ENCODE assay signal across 12 cellular contexts in the genomic region with DNA sequence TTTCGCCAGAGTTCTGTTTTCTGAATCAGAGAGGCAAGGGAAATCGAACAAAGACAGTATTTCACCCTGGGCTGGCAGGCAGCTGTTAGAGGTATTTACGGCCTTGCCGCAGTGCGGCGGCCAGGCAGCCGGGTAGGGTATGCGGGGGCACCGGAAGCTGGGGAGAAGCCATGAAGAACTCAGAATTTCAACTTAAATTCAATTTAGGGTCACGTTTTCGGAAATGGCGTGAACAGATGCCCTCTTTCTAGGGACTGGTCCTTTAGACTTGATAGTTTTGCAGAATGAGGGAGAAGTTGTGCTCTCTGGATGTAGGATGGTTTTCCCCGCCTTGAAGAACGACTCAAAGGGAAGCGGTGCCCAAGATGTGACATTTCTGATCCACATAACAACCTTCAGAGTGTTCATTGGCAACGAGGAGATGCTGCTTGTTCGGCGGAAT. TPM values are rescaled to one million over a fixed set of nuclear protein-coding genes. Genes with fewer than 3 reads are reported as not detected.
A peak's percentile ranks its signal among the peaks of the same experiment; 100 is the strongest.
DNase-seq lines count a peak whose midpoint lies in the region; ATAC-seq and TF ChIP-seq lines count a peak whose summit lies in the region.
"Had no signal": no experiment of that assay in that cellular context is flagged by ENCODE, and none has a peak within 500 bp of the region (broad histone marks: within the 10 kb centered on the region; RNA-seq: fewer than 3 reads in every experiment).

No MANE protein-coding gene starts in this region.

- peaks cover 18% of the 10 kb centered on the region for H3K4me1 Mint-ChIP-seq in activated T-cell treated with anti-CD3 and anti-CD28 coated beads, Interleukin-2, amount 50 U/mL, for 4 hours (ENCODE audit: low read depth)

- H3K9ac ChIP-seq in adipocyte (ENCODE audit: low read length): peak overlapping the region; percentile 96

- no peak for TF ChIP-seq CTCF in thoracic aorta (IDR thresholded peaks at IDR 0.05)

- H3K27ac ChIP-seq in thoracic aorta: no peak overlapping the region

- no peak for ATAC-seq in activated T-cell treated with anti-CD3 and anti-CD28 coated beads, Interleukin-2, amount 50 U/mL, for 4 hours
- ATAC-seq in thoracic aorta (ENCODE audit: insufficient number of reproducible peaks, low FRiP score, low read depth) (no peak), sciatic nerve (no peak), HG02981 (IDR thresholded peaks at IDR 0.05; ENCODE audit: unreplicated experiment) (no peak)

- H3K4me3 ChIP-seq in adipocyte (ENCODE audit: low read length): peak overlapping the region; percentile 86
- H3K4me3 ChIP-seq in thoracic aorta: peak overlapping the region; percentile 71

- peaks cover 2% of the 10 kb centered on the region for H3K36me3 Mint-ChIP-seq in activated T-cell treated with anti-CD3 and anti-CD28 coated beads, Interleukin-2, amount 50 U/mL, for 4 hours (ENCODE audit: insufficient read depth)

- peaks cover 47% of the 10 kb centered on the region for H3K4me1 ChIP-seq in adipocyte (ENCODE audit: control insufficient read depth, insufficient read depth, low read length)
- H3K4me1 ChIP-seq in thoracic aorta (ENCODE audit: control insufficient read depth in 1 of 2, low read depth in 2 of 2): peaks cover 11 to 25% of the 10 kb centered on the region in 2 donors

- no peak overlapping the region for H3K4me3 Mint-ChIP-seq in activated T-cell treated with anti-CD3 and anti-CD28 coated beads, Interleukin-2, amount 50 U/mL, for 4 hours
- H3K4me3 Mint-ChIP-seq: activated CD4-positive, alpha-beta memory T cell treated with anti-CD3 and anti-CD28 coated beads, Interleukin-2, amount 10 ng/mL, durations not matched to agents 7 days and 5 days had no signal

- peak; percentile 20 to 25 for DNase-seq in activated T-cell treated with anti-CD3 and anti-CD28 coated beads, Interleukin-2, amount 50 U/mL, for 48 hours
- DNase-seq in activated T-cell treated with anti-CD3 and anti-CD28 coated beads, Interleukin-2, amount 50 U/mL, for 4 hours: no peak
- DNase-seq in adipocyte (ENCODE audit: low read depth): no peak
- peak; percentile 64 for DNase-seq in mesenteric fat pad (ENCODE audit: low spot score)
- no peak for DNase-seq in thoracic aorta (ENCODE audit: low spot score)
- no peak for DNase-seq in sciatic nerve (ENCODE audit: low spot score)
- DNase-seq in activated CD4-positive, CD25-positive, alpha-beta regulatory T cell treated with anti-CD3 and anti-CD28 coated beads, Interleukin-2, amount 50 U/mL, for 72 hours: no peak
- DNase-seq: activated CD4-positive, alpha-beta memory T cell treated with anti-CD3 and anti-CD28 coated beads, Interleukin-2, amount 10 ng/mL, durations not matched to agents 7 days and 5 days; erythroblast; NCI-H1105 had no signal

- H3K9me3 Mint-ChIP-seq in activated T-cell treated with anti-CD3 and anti-CD28 coated beads, Interleukin-2, amount 50 U/mL, for 4 hours: peaks cover 4% of the 10 kb centered on the region
- H3K9me3 Mint-ChIP-seq: activated CD4-positive, alpha-beta memory T cell treated with anti-CD3 and anti-CD28 coated beads, Interleukin-2, amount 10 ng/mL, durations not matched to agents 7 days and 5 days had no signal

- peaks cover 92% of the 10 kb centered on the region for H3K27me3 Mint-ChIP-seq in activated T-cell treated with anti-CD3 and anti-CD28 coated beads, Interleukin-2, amount 50 U/mL, for 4 hours (ENCODE audit: low read depth)

- H3K9me3 ChIP-seq in adipocyte (ENCODE audit: control insufficient read depth, low read length) (no peaks in the 10 kb centered on the region), thoracic aorta (no peaks in the 10 kb centered on the region)

- no peaks in the 10 kb centered on the region for H3K36me3 ChIP-seq in adipocyte (ENCODE audit: control insufficient read depth, insufficient read depth, low read length, severe bottlenecking)
- H3K36me3 ChIP-seq in thoracic aorta: no peaks in the 10 kb centered on the region

- H3K27me3 ChIP-seq in adipocyte (replicated peaks; ENCODE audit: control insufficient read depth, insufficient read depth, low read length): no peaks in the 10 kb centered on the region
- H3K27me3 ChIP-seq in thoracic aorta (replicated peaks; ENCODE audit: insufficient read depth): no peaks in the 10 kb centered on the region

- intact Hi-C loops in sciatic nerve (cut with DNase I): loop anchor here (5.0 kb wide), 1 partner anchor 413 kb away; no protein-coding TSS in a partner anchor

RNA-seq across cellular contexts. Expression of a gene that starts 9.7 kb away (rescaled TPM):
- under 1 TPM in 1 of 3 donors, not detected in 2; 0.11 TPM for total RNA-seq in activated T-cell treated with anti-CD3 and anti-CD28 coated beads, Interleukin-2, amount 50 U/mL, for 4 hours
- total RNA-seq in mesenteric fat pad (13.3 TPM), thoracic aorta (10 to 100 TPM in 1 of 2 donors, 1 to 10 TPM in 1; 3.9 to 11.2 TPM), sciatic nerve (11.9 TPM)
- total RNA-seq: activated CD4-positive, alpha-beta memory T cell treated with anti-CD3 and anti-CD28 coated beads, Interleukin-2, amount 10 ng/mL, durations not matched to agents 7 days and 5 days had no signal

RNA-seq across cellular contexts. Expression of a gene that starts 12.2 kb away (rescaled TPM):
- not detected for total RNA-seq in activated T-cell treated with anti-CD3 and anti-CD28 coated beads, Interleukin-2, amount 50 U/mL, for 4 hours
- 4.1 TPM for total RNA-seq in mesenteric fat pad
- 1 to 10 TPM; 4.8 to 9.3 TPM for total RNA-seq in thoracic aorta
- total RNA-seq in sciatic nerve: 6.8 TPM
- total RNA-seq: activated CD4-positive, alpha-beta memory T cell treated with anti-CD3 and anti-CD28 coated beads, Interleukin-2, amount 10 ng/mL, durations not matched to agents 7 days and 5 days had no signal

RNA-seq across cellular contexts. Expression of a gene that starts 16.7 kb away (rescaled TPM):
- not detected for total RNA-seq in activated T-cell treated with anti-CD3 and anti-CD28 coated beads, Interleukin-2, amount 50 U/mL, for 4 hours
- total RNA-seq in mesenteric fat pad: 6.1 TPM
- 1 to 10 TPM in 1 of 2 donors, not detected in 1; 1.4 TPM for total RNA-seq in thoracic aorta
- total RNA-seq in sciatic nerve: 4.9 TPM
- total RNA-seq: activated CD4-positive, alpha-beta memory T cell treated with anti-CD3 and anti-CD28 coated beads, Interleukin-2, amount 10 ng/mL, durations not matched to agents 7 days and 5 days had no signal

RNA-seq across cellular contexts. Expression of a gene that starts 17.9 kb away (rescaled TPM):
- not detected for total RNA-seq in activated T-cell treated with anti-CD3 and anti-CD28 coated beads, Interleukin-2, amount 50 U/mL, for 4 hours
- total RNA-seq in mesenteric fat pad (5.3 TPM), thoracic aorta (1 to 10 TPM; 1.2 to 3.9 TPM), sciatic nerve (9.8 TPM)
- total RNA-seq: activated CD4-positive, alpha-beta memory T cell treated with anti-CD3 and anti-CD28 coated beads, Interleukin-2, amount 10 ng/mL, durations not matched to agents 7 days and 5 days had no signal

RNA-seq across cellular contexts. Expression of a gene that starts 22.6 kb away (rescaled TPM):
- not detected for total RNA-seq in activated T-cell treated with anti-CD3 and anti-CD28 coated beads, Interleukin-2, amount 50 U/mL, for 4 hours
- total RNA-seq in mesenteric fat pad: 1.7 TPM
- not detected for total RNA-seq in thoracic aorta
- total RNA-seq in sciatic nerve: 1.9 TPM
- total RNA-seq: activated CD4-positive, alpha-beta memory T cell treated with anti-CD3 and anti-CD28 coated beads, Interleukin-2, amount 10 ng/mL, durations not matched to agents 7 days and 5 days; G401 had no signal

Comparison
In these comparisons a context has a peak if more than half of its experiments do, and no peak if none do; other contexts are left out.
1. DNase-seq: peak in activated T-cell treated with anti-CD3 and anti-CD28 coated beads, Interleukin-2, amount 50 U/mL, for 48 hours (2 of 2) and mesenteric fat pad (single experiment); none in activated T-cell treated with anti-CD3 and anti-CD28 coated beads, Interleukin-2, amount 50 U/mL, for 4 hours (single experiment), adipocyte (single experiment), thoracic aorta (single experiment), sciatic nerve (single experiment) and activated CD4-positive, CD25-positive, alpha-beta regulatory T cell treated with anti-CD3 and anti-CD28 coated beads, Interleukin-2, amount 50 U/mL, for 72 hours (single experiment).
2. RNA of a gene that starts 9.7 kb away (total RNA-seq): 13.3 TPM in mesenteric fat pad (single experiment), 11.9 TPM in sciatic nerve (single experiment) and 3.9 to 11.2 TPM in thoracic aorta; 0.11 TPM in activated T-cell treated with anti-CD3 and anti-CD28 coated beads, Interleukin-2, amount 50 U/mL, for 4 hours; every median in the first group is over 4 times any median in the second.